In genomic region chr22:35950262-35950661, GRCh38 we compare ENCODE assay signal across 19 cellular contexts.
DNase-seq lines count a peak whose midpoint lies in the region; ATAC-seq, FAIRE-seq and TF ChIP-seq lines count a peak whose summit lies in the region.
"Had no signal": no experiment of that assay in that cellular context is flagged by ENCODE, and none has a peak within 500 bp of the region (broad histone marks: within the 10 kb centered on the region; RNA-seq: fewer than 3 reads in every experiment).

No MANE protein-coding gene starts in this region.

- no peak for TF ChIP-seq EP300 in SK-N-SH (IDR thresholded peaks at IDR 0.05; ENCODE audit: borderline replicate concordance in 1 of 2, low read depth in 1 of 2, low read length in 1 of 2)

- peaks cover 10 to 13% of the 10 kb centered on the region in 2 experiments; a peak in 3 of 4 replicates for H3K4me1 ChIP-seq in SK-N-SH (ENCODE audit: control insufficient read depth in 1 of 2, insufficient read depth in 2 of 2, low read depth in 1 of 2, low read length in 1 of 2)
- no peaks in the 10 kb centered on the region for H3K4me1 ChIP-seq in trophoblast cell (ENCODE audit: control insufficient read depth in 1 of 2, insufficient read depth in 2 of 2, low read length in 2 of 2)
- H3K4me1 ChIP-seq: BLaER1 had no signal

- H3K36me3 ChIP-seq in SK-N-SH (replicated peaks in 1 of 2; ENCODE audit: control insufficient read depth in 1 of 2, insufficient read depth in 2 of 2, low read length in 1 of 2) (peaks cover 5 to 8% of the 10 kb centered on the region in 2 experiments), trophoblast cell (ENCODE audit: control insufficient read depth in 1 of 2, insufficient read depth in 2 of 2, low read length in 2 of 2) (no peaks in the 10 kb centered on the region)
- H3K36me3 ChIP-seq: BLaER1 had no signal

- DNase-seq in SK-N-SH (no peak), SK-MEL-5 (ENCODE audit: low read depth, low spot score) (peak; percentile 11), trophoblast cell (peak; percentile 30 to 46), HTR-8/SVneo (ENCODE audit: insufficient read length, low spot score) (no peak), NCI-H510A treated with DMSO at 0.1 percent for 48 hours (lab: John Stamatoyannopoulos, UW) (no peak), SW 1271 (lab: John Stamatoyannopoulos, UW) (no peak)
- DNase-seq: 8988T; CD8-positive, alpha-beta T cell; KBM-7; NCI-H1417 treated with DMSO at 0.1 percent for 48 hours; NCI-H1930; NCI-H510A; PC-9 had no signal

- H3F3A ChIP-seq in SK-N-SH (replicated peaks; ENCODE audit: insufficient read depth) = peaks cover 21% of the 10 kb centered on the region

- H2BK120ac ChIP-seq in trophoblast cell (ENCODE audit: insufficient read depth, low read length, poor library complexity) = no peak overlapping the region

- no peaks in the 10 kb centered on the region for H3K9me2 ChIP-seq in SK-N-SH

- no peak overlapping the region for H2AK5ac ChIP-seq in trophoblast cell (ENCODE audit: low read length)

- no peak overlapping the region for H2BK5ac ChIP-seq in trophoblast cell (ENCODE audit: low read depth, low read length, poor library complexity)

- ATAC-seq in SK-N-SH treated with all-trans-retinoic acid at 6 μM for 48 hours (no peak), esophagus mucosa (peak; percentile 46)
- ATAC-seq: CD8-positive, alpha-beta T cell had no signal

- no peak for FAIRE-seq in HTR-8/SVneo (lab: Jason Lieb, UNC)
- FAIRE-seq: H54 had no signal

- TF ChIP-seq CTCF in SK-N-SH (IDR thresholded peaks at IDR 0.05) = no peak

- no peak for TF ChIP-seq RAD21 in SK-N-SH (IDR thresholded peaks at IDR 0.05; ENCODE audit: low read length)

- no peak overlapping the region for H2AFZ ChIP-seq in SK-N-SH (ENCODE audit: low read depth)
- H2AFZ ChIP-seq in trophoblast cell (ENCODE audit: insufficient read depth, low read length, poor library complexity) = no peak overlapping the region
- H2AFZ ChIP-seq: PC-9 had no signal

- no peak overlapping the region for H3K4me2 ChIP-seq in SK-N-SH
- no peak overlapping the region for H3K4me2 ChIP-seq in trophoblast cell (ENCODE audit: low read length)
- H3K4me2 ChIP-seq: BLaER1, PC-9 had no signal

- no peak overlapping the region for H2BK12ac ChIP-seq in trophoblast cell (ENCODE audit: low read length)

- POLR2A ChIA-PET in SK-N-SH (lab: Yijun Ruan, JAX) = no interaction called here

- H3K4ac ChIP-seq in trophoblast cell (ENCODE audit: low read depth, low read length) = no peak overlapping the region

- H3K23ac ChIP-seq in trophoblast cell (ENCODE audit: low read length) = no peak overlapping the region

- H3K9ac ChIP-seq in SK-N-SH (no peak overlapping the region), trophoblast cell (ENCODE audit: low read length) (no peak overlapping the region)
- H3K9ac ChIP-seq: BLaER1 had no signal

- H3K9me3 ChIP-seq in SK-N-SH (no peaks in the 10 kb centered on the region), trophoblast cell (ENCODE audit: insufficient read depth, low read depth, low read length) (no peaks in the 10 kb centered on the region)
- H3K9me3 ChIP-seq: BLaER1 had no signal

- H4K91ac ChIP-seq in trophoblast cell (ENCODE audit: low read depth, low read length) = no peak overlapping the region

- H3K14ac ChIP-seq in trophoblast cell (ENCODE audit: low read length) = no peak overlapping the region

- H4K20me1 ChIP-seq in SK-N-SH (ENCODE audit: insufficient read depth) = peaks cover 29% of the 10 kb centered on the region
- H4K20me1 ChIP-seq: BLaER1 had no signal

- H3K18ac ChIP-seq in trophoblast cell (ENCODE audit: low read length) = no peak overlapping the region

- H3K27me3 ChIP-seq in SK-N-SH (ENCODE audit: insufficient read depth) = no peaks in the 10 kb centered on the region
- no peaks in the 10 kb centered on the region for H3K27me3 ChIP-seq in trophoblast cell (ENCODE audit: insufficient read depth, low read length)
- H3K27me3 ChIP-seq: BLaER1 had no signal

- H3K79me2 ChIP-seq in SK-N-SH (ENCODE audit: insufficient read depth) (peaks cover 84% of the 10 kb centered on the region), trophoblast cell (ENCODE audit: control insufficient read depth, insufficient read depth, low read length, poor library complexity) (no peaks in the 10 kb centered on the region)

- 98% methylated on average over 2 of the region's 2 CpGs for WGBS in SK-N-SH (ENCODE audit: low lambda C conversion rate)
- no CpG with 5 or more reads among the region's 2 CpGs for WGBS in trophoblast cell (ENCODE audit: extremely low coverage, insufficient coverage, insufficient read length)

- in situ Hi-C loops in SK-MEL-5 (cut with HindIII; ENCODE audit: low pct_unique_long_range_greater_than_20kb, low sequenced_read_pairs) = no loop called here

- no peak overlapping the region for H4K12ac ChIP-seq in trophoblast cell (ENCODE audit: low read depth, low read length)

- H4K8ac ChIP-seq in trophoblast cell (ENCODE audit: low read depth, low read length) = no peak overlapping the region

- no peaks in the 10 kb centered on the region for H3K79me1 ChIP-seq in trophoblast cell (ENCODE audit: low read length)

- CTCF ChIA-PET in SK-N-SH (lab: Yijun Ruan, JAX) = interaction anchor here (0.5 to 3.8 kb wide), 4 partner anchors 20 to 519 kb away, joined by 3 to 24 read pairs (median 4); no protein-coding TSS in a partner anchor

- H3K27ac ChIP-seq in SK-N-SH (ENCODE audit: low read depth in 2 of 2, low read length in 1 of 2) = peak overlapping the region in 1 of 2 experiments; percentile 28; a peak in 1 of 4 replicates
- no peak overlapping the region for H3K27ac ChIP-seq in trophoblast cell (ENCODE audit: low read depth, low read length)
- H3K27ac ChIP-seq: BLaER1, HL-60, PC-9, SK-N-MC had no signal

- H3K4me3 ChIP-seq in SK-N-SH (ENCODE audit: low read depth in 2 of 2, low read length in 1 of 2) = no peak overlapping the region
- no peak overlapping the region for H3K4me3 ChIP-seq in trophoblast cell (ENCODE audit: low read depth, low read length)
- H3K4me3 ChIP-seq: BLaER1, PC-9, SK-N-MC had no signal

TF ChIP-seq in SK-N-SH, 30 proteins besides CTCF, POLR2A, EP300 and RAD21 (continues in another document):
- peak; percentile 85 for TF ChIP-seq REST (IDR thresholded peaks at IDR 0.05; ENCODE audit: low read depth, low read length)

TF ChIP-seq in SK-N-SH treated with all-trans-retinoic acid at 6 μM for 48 hours, 23 proteins besides CTCF, POLR2A, EP300 and RAD21:
- TF ChIP-seq ISL1 (CRISPR knock-in tag; IDR thresholded peaks at IDR 0.05) (no peak), ZNF565 (CRISPR knock-in tag; conservative IDR thresholded peaks at IDR 0.05; ENCODE audit: low read depth) (no peak), PATZ1 (CRISPR knock-in tag; IDR thresholded peaks at IDR 0.05; ENCODE audit: borderline replicate concordance) (no peak), ZNF70 (CRISPR knock-in tag; IDR thresholded peaks at IDR 0.05) (no peak)
- TF ChIP-seq, protein P1, sequence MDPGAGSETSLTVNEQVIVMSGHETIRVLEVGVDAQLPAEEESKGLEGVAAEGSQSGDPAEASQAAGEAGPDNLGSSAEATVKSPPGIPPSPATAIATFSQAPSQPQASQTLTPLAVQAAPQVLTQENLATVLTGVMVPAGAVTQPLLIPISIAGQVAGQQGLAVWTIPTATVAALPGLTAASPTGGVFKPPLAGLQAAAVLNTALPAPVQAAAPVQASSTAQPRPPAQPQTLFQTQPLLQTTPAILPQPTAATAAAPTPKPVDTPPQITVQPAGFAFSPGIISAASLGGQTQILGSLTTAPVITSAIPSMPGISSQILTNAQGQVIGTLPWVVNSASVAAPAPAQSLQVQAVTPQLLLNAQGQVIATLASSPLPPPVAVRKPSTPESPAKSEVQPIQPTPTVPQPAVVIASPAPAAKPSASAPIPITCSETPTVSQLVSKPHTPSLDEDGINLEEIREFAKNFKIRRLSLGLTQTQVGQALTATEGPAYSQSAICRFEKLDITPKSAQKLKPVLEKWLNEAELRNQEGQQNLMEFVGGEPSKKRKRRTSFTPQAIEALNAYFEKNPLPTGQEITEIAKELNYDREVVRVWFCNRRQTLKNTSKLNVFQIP (CRISPR knock-in tag; IDR thresholded peaks at IDR 0.05; ENCODE audit: borderline replicate concordance, low read depth) = no peak

Comparison
In these comparisons a context has a peak if more than half of its experiments do, and no peak if none do; other contexts are left out.
1. DNase-seq: peak in SK-MEL-5 (single experiment) and trophoblast cell (2 of 2); none in SK-N-SH (single experiment), HTR-8/SVneo (single experiment), NCI-H510A treated with DMSO at 0.1 percent for 48 hours (single experiment) and SW 1271 (0 of 2).